12 cellular contexts compared by ENCODE assay signal in the genomic region with DNA sequence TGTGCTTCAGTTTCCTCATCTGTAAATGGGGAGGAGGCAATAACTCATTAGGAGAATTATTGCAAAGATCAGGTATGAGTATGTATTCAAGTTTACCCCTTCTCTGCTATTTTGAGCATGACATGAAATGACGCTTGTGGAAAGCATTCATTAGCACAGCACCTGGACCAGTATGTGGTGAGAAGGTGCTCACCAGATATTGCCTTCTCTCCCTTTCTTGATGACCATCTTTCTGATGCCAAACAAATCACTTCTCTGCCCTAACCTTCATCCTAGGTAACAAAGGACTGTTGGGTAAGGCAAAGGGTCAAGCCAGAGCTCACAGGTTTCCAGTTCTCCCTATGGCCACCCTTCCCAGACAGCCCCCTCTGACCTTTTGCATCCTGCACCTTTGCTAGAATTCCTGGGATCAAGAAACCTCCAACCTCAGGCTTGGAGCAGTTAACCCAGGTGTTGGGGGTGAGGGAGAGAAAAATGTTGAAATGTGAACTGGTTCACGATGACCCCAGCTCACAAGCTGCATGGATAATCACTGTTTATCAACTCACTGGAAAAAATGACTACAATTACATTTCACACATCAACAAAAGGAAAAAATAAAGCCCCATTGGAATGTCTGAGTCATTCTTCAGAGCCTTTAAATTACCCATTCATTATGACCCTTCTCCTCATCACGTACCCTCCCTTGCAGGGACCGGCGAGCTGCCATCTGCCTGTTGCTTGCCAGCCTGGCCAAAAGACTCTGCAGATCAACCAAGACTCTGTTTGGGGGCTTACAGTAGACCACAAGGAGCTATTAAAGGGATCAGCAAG. TPM values are rescaled to one million over a fixed set of nuclear protein-coding genes. Genes with fewer than 3 reads are reported as not detected.
DNase-seq lines count a peak whose midpoint lies in the region; ATAC-seq, FAIRE-seq and TF ChIP-seq lines count a peak whose summit lies in the region.
"Had no signal": no experiment of that assay in that cellular context is flagged by ENCODE, and none has a peak within 500 bp of the region (broad histone marks: within the 10 kb centered on the region; RNA-seq: fewer than 3 reads in every experiment).

No MANE protein-coding gene starts in this region.

- no peaks in the 10 kb centered on the region for H3K9me3 Mint-ChIP-seq in activated naive CD8-positive, alpha-beta T cell (ENCODE audit: low read depth)
- H3K9me3 Mint-ChIP-seq: GM23338 had no signal

- H3K9ac ChIP-seq in keratinocyte (ENCODE audit: control insufficient read depth, extremely low read depth, insufficient read depth, low read length): no peak overlapping the region

- DNase-seq in stimulated activated naive CD4-positive, alpha-beta T cell treated with Interleukin-2 at 50 U/mL for 16 hours (lab: John Stamatoyannopoulos, UW): peak; percentile 30
- DNase-seq in stimulated activated naive CD4-positive, alpha-beta T cell (lab: John Stamatoyannopoulos, UW): no peak
- DNase-seq in keratinocyte (ENCODE audit: low read depth, low spot score) (no peak), vagina (ENCODE audit: extremely low spot score in 2 of 2) (no peak), H54 (ENCODE audit: insufficient read length, low spot score) (no peak), head of caudate nucleus (no peak)
- DNase-seq: NCI-H1092 treated with DMSO at 0.1 percent for 48 hours, occipital lobe had no signal

- FAIRE-seq in keratinocyte (lab: Jason Lieb, UNC): peak; percentile 9
- no peak for FAIRE-seq in H54 (lab: Jason Lieb, UNC)

- H3K27me3 Mint-ChIP-seq in activated naive CD8-positive, alpha-beta T cell: no peaks in the 10 kb centered on the region

- H3K36me3 Mint-ChIP-seq in activated naive CD8-positive, alpha-beta T cell: peaks cover 6% of the 10 kb centered on the region

- H3K36me3 ChIP-seq in keratinocyte (ENCODE audit: control insufficient read depth in 2 of 2, extremely low read depth in 1 of 2, insufficient read depth in 2 of 2, low read length in 2 of 2) (no peaks in the 10 kb centered on the region), vagina (no peaks in the 10 kb centered on the region)
- H3K36me3 ChIP-seq: tibial nerve had no signal

- TF ChIP-seq CTCF in keratinocyte (optimal IDR thresholded peaks at IDR 0.05 in 1 of 3, IDR thresholded peaks at IDR 0.05 in 1 of 3, conservative IDR thresholded peaks at IDR 0.05 in 1 of 3; ENCODE audit: extremely low read depth in 1 of 3, insufficient read depth in 2 of 3, low read length in 3 of 3): no peak
- no peak for TF ChIP-seq CTCF in vagina (IDR thresholded peaks at IDR 0.05)

- H3K27ac Mint-ChIP-seq in activated naive CD8-positive, alpha-beta T cell: peak overlapping the region; percentile 92
- H3K27ac Mint-ChIP-seq: GM23338 had no signal

- intact Hi-C loops in vagina (cut with DNase I) (no loop called here), head of caudate nucleus (cut with DNase I) (no loop called here)

- H3K9me3 ChIP-seq in keratinocyte (ENCODE audit: control insufficient read depth, low read depth, low read length) (no peaks in the 10 kb centered on the region), vagina (no peaks in the 10 kb centered on the region)
- H3K9me3 ChIP-seq: tibial nerve had no signal

- no peak for ATAC-seq in HG02938 (IDR thresholded peaks at IDR 0.05; ENCODE audit: unreplicated experiment)
- ATAC-seq: GM23338 had no signal

- H3K79me2 ChIP-seq in keratinocyte (ENCODE audit: control insufficient read depth, insufficient read depth, low read length): no peaks in the 10 kb centered on the region

- H2AFZ ChIP-seq in keratinocyte (ENCODE audit: control insufficient read depth, low read length): no peak overlapping the region
- H2AFZ ChIP-seq: GM23338 had no signal

- H3K27ac ChIP-seq in keratinocyte (ENCODE audit: control insufficient read depth, insufficient read depth, low read length) (no peak overlapping the region), vagina (peak overlapping the region; percentile 17)
- H3K27ac ChIP-seq: tibial nerve had no signal

- TF ChIP-seq POLR2A in vagina (IDR thresholded peaks at IDR 0.05) (no peak), H54 (IDR thresholded peaks at IDR 0.05; ENCODE audit: low read depth, low read length) (no peak)

- H3K4me3 ChIP-seq in keratinocyte (ENCODE audit: control insufficient read depth in 2 of 3, extremely low read depth in 1 of 3, insufficient read depth in 2 of 3, low read depth in 1 of 3, low read length in 3 of 3): no peak overlapping the region
- no peak overlapping the region for H3K4me3 ChIP-seq in vagina
- H3K4me3 ChIP-seq: GM23338, tibial nerve had no signal

- H3K4me3 Mint-ChIP-seq in activated naive CD8-positive, alpha-beta T cell: peak overlapping the region; percentile 50
- H3K4me3 Mint-ChIP-seq: GM23338 had no signal

- peaks cover 71% of the 10 kb centered on the region for H3K4me1 Mint-ChIP-seq in activated naive CD8-positive, alpha-beta T cell (ENCODE audit: low read depth)

- dilution Hi-C loops in keratinocyte (cut with MboI; ENCODE audit: extremely low pct_ligation_motif_present, low sequenced_read_pairs): no loop called here

- H3K27me3 ChIP-seq in keratinocyte (ENCODE audit: control insufficient read depth, extremely low read depth, insufficient read depth, low read length): no peaks in the 10 kb centered on the region
- H3K27me3 ChIP-seq in vagina: no peaks in the 10 kb centered on the region
- H3K27me3 ChIP-seq: tibial nerve had no signal

- H4K20me1 ChIP-seq in keratinocyte (ENCODE audit: control insufficient read depth, extremely low read depth, insufficient read depth, low read length): no peaks in the 10 kb centered on the region

- H3K4me2 ChIP-seq in keratinocyte (ENCODE audit: control insufficient read depth, extremely low read depth, insufficient read depth, low read depth, low read length): peak overlapping the region; percentile 40
- H3K4me2 ChIP-seq: GM23338 had no signal

- H3K4me1 ChIP-seq in keratinocyte (ENCODE audit: control insufficient read depth, extremely low read depth, insufficient read depth, low read length) (peaks cover 27% of the 10 kb centered on the region), vagina (peaks cover 39% of the 10 kb centered on the region)

- H3K9me1 ChIP-seq in keratinocyte (ENCODE audit: control insufficient read depth, extremely low read depth, insufficient read depth, low read length): no peaks in the 10 kb centered on the region

RNA-seq across cellular contexts. Expression of a gene that starts 41.6 kb away (rescaled TPM):
- 0.83 to 2.2 TPM (median 1.4 TPM) in 3 replicates for polyA plus RNA-seq in keratinocyte
- 0.75 TPM for polyA plus RNA-seq in keratinocyte (2011; ENCODE audit: low read depth)
- 1.1 TPM in 2 replicates for polyA plus RNA-seq in keratinocyte (2011; cell fraction: cytosol; rRNA removed)
- 1.0 TPM in 2 replicates for polyA plus RNA-seq in keratinocyte (2011; cell fraction: nucleus; rRNA removed)
- polyA plus RNA-seq in keratinocyte (2012; ENCODE audit: low replicate concordance): 1.5 and 3.3 TPM in 2 replicates
- 2.1 to 3.2 TPM (median 2.9 TPM) in 3 replicates for polyA minus RNA-seq in keratinocyte
- 5.8 TPM for polyA minus RNA-seq in keratinocyte (2011; cell fraction: cytosol; rRNA and poly(A)+ RNA removed)
- 0.84 and 3.2 TPM in 2 replicates for polyA minus RNA-seq in keratinocyte (2011; cell fraction: nucleus; rRNA and poly(A)+ RNA removed)
- total RNA-seq in vagina: 28.0 TPM
